In the genomic region with DNA sequence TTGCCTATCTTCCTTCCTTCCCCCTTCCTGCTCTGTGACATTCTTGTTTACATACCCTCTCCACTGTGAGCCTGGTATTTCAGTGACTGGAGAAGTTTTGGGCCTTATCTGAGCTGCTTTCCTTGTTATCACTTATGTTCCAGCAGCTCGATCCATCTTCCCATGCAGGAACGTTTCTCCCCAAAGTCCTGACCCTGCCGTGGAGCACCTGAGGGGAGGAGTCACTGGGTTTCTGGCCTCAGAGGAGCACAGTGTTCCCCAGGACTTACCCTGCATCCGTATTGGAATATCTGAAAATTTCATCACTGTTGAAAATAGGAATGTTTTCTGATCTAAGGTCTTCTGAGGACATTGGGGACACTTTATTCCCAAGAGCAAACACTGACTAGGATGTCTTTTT, we compare ENCODE assay signal across 24 cellular contexts.
DNase-seq lines count a peak whose midpoint lies in the region; ATAC-seq and TF ChIP-seq lines count a peak whose summit lies in the region.
"Had no signal": no experiment of that assay in that cellular context is flagged by ENCODE, and none has a peak within 500 bp of the region (broad histone marks: within the 10 kb centered on the region; RNA-seq: fewer than 3 reads in every experiment).

No MANE protein-coding gene starts in this region.

- POLR2A ChIA-PET in WTC11 (lab: Charles Lee), result no interaction called here

- H2AFZ ChIP-seq in neural progenitor cell (replicated peaks) (no peak overlapping the region), MM.1S (ENCODE audit: low read length) (no peak overlapping the region)
- H2AFZ ChIP-seq: GM23248 had no signal

- H3K4me1 Mint-ChIP-seq in neural progenitor cell, result peaks cover 57% of the 10 kb centered on the region
- H3K4me1 Mint-ChIP-seq in WTC11, result peaks cover 91% of the 10 kb centered on the region

- H4K20me1 ChIP-seq in neural progenitor cell (ENCODE audit: low read depth) (no peaks in the 10 kb centered on the region), MM.1S (ENCODE audit: insufficient read depth, low read length) (no peaks in the 10 kb centered on the region)

- H3F3A ChIP-seq in neural progenitor cell (ENCODE audit: low read depth) (no peaks in the 10 kb centered on the region), MM.1S (ENCODE audit: insufficient read depth, low read length) (no peaks in the 10 kb centered on the region)

- H3K27ac ChIP-seq in C4-2B (peak overlapping the region; percentile 13; the same call in 1 of the 2 replicates), coronary artery (peak overlapping the region; percentile 28 to 29), left ventricle myocardium inferior (replicated peaks) (peak overlapping the region; percentile 70), neural progenitor cell (no peak overlapping the region), MM.1S (ENCODE audit: low read length) (no peak overlapping the region)
- H3K27ac ChIP-seq: brain microvascular endothelial cell, GM23248, upper lobe of right lung had no signal

- ATAC-seq in WTC11, result no peak
- ATAC-seq: activated CD8-positive, alpha-beta T cell treated with anti-CD3 and anti-CD28 coated beads, Interleukin-2, amount 10 ng/mL, durations not matched to agents 7 days and 5 days; CD8-positive, alpha-beta T cell; effector memory CD8-positive, alpha-beta T cell; esophagus mucosa; natural killer cell treated with Interleukin-12 subunit alpha and Interleukin-12 subunit beta and Interleukin-15 and Interleukin-18, amount 100 ng/mL, for 72 hours; upper lobe of right lung had no signal

- DNase-seq in coronary artery (ENCODE audit: low spot score), result no peak
- no peak for DNase-seq in left ventricle myocardium inferior
- DNase-seq in neural progenitor cell (ENCODE audit: low spot score), result no peak
- no peak for DNase-seq in MM.1S
- no peak for DNase-seq in 8988T
- no peak for DNase-seq in WTC11 (ENCODE audit: low spot score)
- DNase-seq in EL, result no peak
- DNase-seq: activated CD8-positive, alpha-beta T cell treated with anti-CD3 and anti-CD28 coated beads, Interleukin-2, amount 10 ng/mL, durations not matched to agents 7 days and 5 days; activated gamma-delta T cell treated with Interleukin-2 at 50 U/mL for 16 hours; AML-193; brain microvascular endothelial cell; CD8-positive, alpha-beta T cell; DMS153; effector memory CD8-positive, alpha-beta T cell; GM23248; NCI-H1092; NCI-H187; NCI-H526 treated with DMSO at 0.1 percent for 48 hours; upper lobe of right lung had no signal

- H3K4me3 ChIP-seq in coronary artery (no peak overlapping the region), left ventricle myocardium inferior (no peak overlapping the region), neural progenitor cell (no peak overlapping the region), MM.1S (ENCODE audit: low read length) (no peak overlapping the region)
- H3K4me3 ChIP-seq: GM23248, prostate gland, upper lobe of right lung had no signal

- no peaks in the 10 kb centered on the region for H3K9me2 ChIP-seq in MM.1S (replicated peaks; ENCODE audit: insufficient read depth, low read length)

- peaks cover 71% of the 10 kb centered on the region for H3K4me1 ChIP-seq in left ventricle myocardium inferior
- H3K4me1 ChIP-seq in neural progenitor cell, result peaks cover 10% of the 10 kb centered on the region
- H3K4me1 ChIP-seq in MM.1S (ENCODE audit: low read length), result no peaks in the 10 kb centered on the region
- H3K4me1 ChIP-seq: prostate gland, upper lobe of right lung had no signal

- H3K9me3 ChIP-seq in left ventricle myocardium inferior (replicated peaks), result no peaks in the 10 kb centered on the region
- H3K9me3 ChIP-seq in neural progenitor cell (ENCODE audit: low read depth), result no peaks in the 10 kb centered on the region
- no peaks in the 10 kb centered on the region for H3K9me3 ChIP-seq in MM.1S (replicated peaks; ENCODE audit: insufficient read depth, low read length)
- H3K9me3 ChIP-seq: prostate gland, upper lobe of right lung had no signal

- CTCF ChIA-PET in WTC11 (lab: Charles Lee), result interaction anchor here (1.1 kb wide), 1 partner anchor 137 kb away, joined by 3 read pairs; no protein-coding TSS in a partner anchor

- H3K4me3 Mint-ChIP-seq in neural progenitor cell (no peak overlapping the region), WTC11 (no peak overlapping the region)
- H3K4me3 Mint-ChIP-seq: activated CD8-positive, alpha-beta T cell treated with anti-CD3 and anti-CD28 coated beads, Interleukin-2, amount 10 ng/mL, durations not matched to agents 7 days and 5 days; CD8-positive, alpha-beta T cell; effector memory CD8-positive, alpha-beta T cell; natural killer cell treated with Interleukin-12 subunit alpha and Interleukin-12 subunit beta and Interleukin-15 and Interleukin-18, amount 100 ng/mL, for 72 hours; T-helper 1 cell treated with Interleukin-12 subunit alpha and Interleukin-12 subunit beta and Interleukin-4 antibody, amounts not matched to agents 30 μg/mL and 1 μg/mL, for 36 hours had no signal

- H3K36me3 Mint-ChIP-seq in neural progenitor cell (no peaks in the 10 kb centered on the region), WTC11 (no peaks in the 10 kb centered on the region)
- H3K36me3 Mint-ChIP-seq: CD8-positive, alpha-beta T cell; natural killer cell treated with Interleukin-12 subunit alpha and Interleukin-12 subunit beta and Interleukin-15 and Interleukin-18, amount 100 ng/mL, for 72 hours had no signal

- H3K27me3 ChIP-seq in left ventricle myocardium inferior (ENCODE audit: low read depth), result no peaks in the 10 kb centered on the region
- no peaks in the 10 kb centered on the region for H3K27me3 ChIP-seq in neural progenitor cell
- H3K27me3 ChIP-seq in MM.1S (replicated peaks; ENCODE audit: insufficient read depth, low read length), result no peaks in the 10 kb centered on the region
- H3K27me3 ChIP-seq: brain microvascular endothelial cell, upper lobe of right lung had no signal

- H3K9ac ChIP-seq in neural progenitor cell (no peak overlapping the region), MM.1S (ENCODE audit: low read length) (no peak overlapping the region)
- H3K9ac ChIP-seq: GM23248 had no signal

- H3K36me3 ChIP-seq in left ventricle myocardium inferior (no peaks in the 10 kb centered on the region), neural progenitor cell (no peaks in the 10 kb centered on the region), MM.1S (replicated peaks; ENCODE audit: insufficient read depth, low read length) (no peaks in the 10 kb centered on the region)
- H3K36me3 ChIP-seq: brain microvascular endothelial cell, prostate gland, upper lobe of right lung had no signal

- H3K4me2 ChIP-seq in neural progenitor cell, result no peak overlapping the region
- H3K4me2 ChIP-seq in MM.1S (ENCODE audit: low read depth, low read length), result no peak overlapping the region

- no peak for TF ChIP-seq CTCF in C4-2B (conservative IDR thresholded peaks at IDR 0.05)
- no peak for TF ChIP-seq CTCF in coronary artery (IDR thresholded peaks at IDR 0.05)
- no peak for TF ChIP-seq CTCF in left ventricle myocardium inferior (IDR thresholded peaks at IDR 0.05; ENCODE audit: borderline replicate concordance)
- no peak for TF ChIP-seq CTCF in neural progenitor cell (IDR thresholded peaks at IDR 0.05)
- no peak for TF ChIP-seq CTCF in MM.1S (IDR thresholded peaks at IDR 0.05; ENCODE audit: low read length)
- no peak for TF ChIP-seq CTCF in WTC11 (IDR thresholded peaks at IDR 0.05)

- intact Hi-C loops in left ventricle myocardium inferior (cut with micrococcal nuclease), result no loop called here

- H3K9me3 Mint-ChIP-seq in neural progenitor cell (no peaks in the 10 kb centered on the region), WTC11 (no peaks in the 10 kb centered on the region)
- H3K9me3 Mint-ChIP-seq: CD8-positive, alpha-beta T cell; effector memory CD8-positive, alpha-beta T cell; natural killer cell treated with Interleukin-12 subunit alpha and Interleukin-12 subunit beta and Interleukin-15 and Interleukin-18, amount 100 ng/mL, for 72 hours; T-helper 1 cell treated with Interleukin-12 subunit alpha and Interleukin-12 subunit beta and Interleukin-4 antibody, amounts not matched to agents 30 μg/mL and 1 μg/mL, for 36 hours had no signal

- H3K27me3 Mint-ChIP-seq in neural progenitor cell (ENCODE audit: insufficient read depth, low read depth), result peaks cover 4% of the 10 kb centered on the region
- no peaks in the 10 kb centered on the region; the same call in 1 of the 2 replicates for H3K27me3 Mint-ChIP-seq in WTC11 (ENCODE audit: low read depth)

- peak overlapping the region; percentile 11 for H3K27ac Mint-ChIP-seq in neural progenitor cell
- H3K27ac Mint-ChIP-seq in WTC11, result no peak overlapping the region
- H3K27ac Mint-ChIP-seq: activated CD8-positive, alpha-beta T cell treated with anti-CD3 and anti-CD28 coated beads, Interleukin-2, amount 10 ng/mL, durations not matched to agents 7 days and 5 days; CD8-positive, alpha-beta T cell; effector memory CD8-positive, alpha-beta T cell; natural killer cell treated with Interleukin-12 subunit alpha and Interleukin-12 subunit beta and Interleukin-15 and Interleukin-18, amount 100 ng/mL, for 72 hours; T-helper 1 cell treated with Interleukin-12 subunit alpha and Interleukin-12 subunit beta and Interleukin-4 antibody, amounts not matched to agents 30 μg/mL and 1 μg/mL, for 36 hours had no signal

- H3K79me2 ChIP-seq in neural progenitor cell (ENCODE audit: low read depth), result no peaks in the 10 kb centered on the region
- no peaks in the 10 kb centered on the region for H3K79me2 ChIP-seq in MM.1S (ENCODE audit: low read length)

TF ChIP-seq in WTC11, 78 proteins besides CTCF, POLR2A, EP300 and RAD21:
- no peak for TF ChIP-seq SP1 (CRISPR knock-in tag; conservative IDR thresholded peaks at IDR 0.05)
- no peak for TF ChIP-seq JUN (CRISPR knock-in tag; IDR thresholded peaks at IDR 0.05)

Comparison
In these comparisons a context has a peak if more than half of its experiments do, and no peak if none do; other contexts are left out.
1. H3K27ac ChIP-seq: peak in C4-2B (single experiment), coronary artery (2 of 2) and left ventricle myocardium inferior (single experiment); none in neural progenitor cell (single experiment) and MM.1S (single experiment).